ENCODE assay signal across 1 cellular context in genomic region chr6:52213127-52213526, GRCh38.
TF ChIP-seq lines count a peak whose summit lies in the region.

No MANE protein-coding gene starts in this region.

TF ChIP-seq in K562, 482 proteins besides CTCF, POLR2A, EP300 and RAD21:
- TF ChIP-seq ZBTB2 (IDR thresholded peaks at IDR 0.05): no peak
TF ChIP-seq in K562: peak in this region for 0.
